Comparison of ENCODE assay signal across 22 cellular contexts in genomic region chr3:177107840-177108239, GRCh38.
"Had no signal": no experiment of that assay in that cellular context is flagged by ENCODE, and none has a peak within 500 bp of the region (broad histone marks: within the 10 kb centered on the region; RNA-seq: fewer than 3 reads in every experiment).

No MANE protein-coding gene starts in this region.

- DNase-seq: cortex of kidney; effector memory CD8-positive, alpha-beta T cell; esophagus squamous epithelium; foreskin melanocyte; heart left ventricle; kidney; left lung; lower lobe of right lung; naive thymus-derived CD8-positive, alpha-beta T cell; nephron progenitor cell; nucleus accumbens; sigmoid colon; spleen; stimulated activated CD4-positive, alpha-beta T cell treated with anti-CD3 and anti-CD28 coated beads, Interleukin-4, amount 100 ng/mL, for 4 hours; stimulated activated naive CD8-positive, alpha-beta T cell treated with anti-CD3 and anti-CD28 coated beads, Interleukin-15, Interleukin-2, amounts not matched to agents 100 U/mL and 50 U/mL, for 24 hours; substantia nigra; testis; tibial artery had no signal

- H3K4me2 ChIP-seq: hepatocyte had no signal

- H3K4me3 ChIP-seq: esophagus squamous epithelium, heart left ventricle, hepatocyte, left lung, lower lobe of right lung, prostate gland, right atrium auricular region, sigmoid colon, spleen, testis, tibial artery had no signal

- H3K27ac ChIP-seq: heart left ventricle, hepatocyte, left lung, lower lobe of right lung, prostate gland, right atrium auricular region, sigmoid colon, spleen, testis, tibial artery had no signal

- ATAC-seq: effector memory CD8-positive, alpha-beta T cell; heart left ventricle; left lung; lower lobe of right lung; naive thymus-derived CD8-positive, alpha-beta T cell; stimulated activated memory B cell treated with anti-CD40 and anti-IgM and Interleukin-4, amounts not matched to agents 10 μg/mL and 1 μg/mL and 100 μg/mL, for 72 hours; stimulated activated naive CD8-positive, alpha-beta T cell treated with anti-CD3 and anti-CD28 coated beads, Interleukin-15, Interleukin-2, amounts not matched to agents 100 U/mL and 50 U/mL, for 24 hours had no signal

- H3K4me1 ChIP-seq: testis had no signal

- H3K27me3 ChIP-seq: esophagus squamous epithelium, heart left ventricle, hepatocyte, left lung, right atrium auricular region, sigmoid colon, spleen, testis, tibial artery had no signal

- H3K36me3 ChIP-seq: esophagus squamous epithelium, heart left ventricle, left lung, lower lobe of right lung, prostate gland, right atrium auricular region, sigmoid colon, spleen, tibial artery had no signal

- H2AFZ ChIP-seq: hepatocyte had no signal

- H3K9me3 ChIP-seq: esophagus squamous epithelium, heart left ventricle, left lung, lower lobe of right lung, prostate gland, right atrium auricular region, sigmoid colon, spleen, testis, tibial artery had no signal
